23 cellular contexts compared by ENCODE assay signal in genomic region chr4:160352637-160353036, GRCh38.
"Had no signal": no experiment of that assay in that cellular context is flagged by ENCODE, and none has a peak within 500 bp of the region (broad histone marks: within the 10 kb centered on the region; RNA-seq: fewer than 3 reads in every experiment).

No MANE protein-coding gene starts in this region.

- H3K4me1 ChIP-seq: gastrocnemius medialis, psoas muscle, stomach, thyroid gland, vagina had no signal

- H3K9me3 ChIP-seq: gastrocnemius medialis, ovary, psoas muscle, sigmoid colon, thyroid gland had no signal

- ATAC-seq: esophagus mucosa; gastrocnemius medialis; natural killer cell; psoas muscle; right cardiac atrium; stimulated activated effector memory CD8-positive, alpha-beta T cell treated with anti-CD3 and anti-CD28 coated beads, Interleukin-12 subunit alpha, Interleukin-12 subunit beta, amount 100 ng/mL, for 72 hours had no signal

- H3K4me3 ChIP-seq: gastrocnemius medialis, lung, ovary, psoas muscle, sigmoid colon, stomach, thyroid gland, vagina had no signal

- H3K27ac ChIP-seq: epithelial cell of prostate, gastrocnemius medialis, ovary, psoas muscle, sigmoid colon, stomach, thyroid gland, vagina had no signal

- H3K36me3 ChIP-seq: gastrocnemius medialis, ovary, sigmoid colon, stomach, thyroid gland, vagina had no signal

- H3K27me3 ChIP-seq: gastrocnemius medialis, ovary, sigmoid colon, stomach, thyroid gland, vagina had no signal

- DNase-seq: effector CD8-positive, alpha-beta T cell; endodermal cell; foreskin fibroblast; gastrocnemius medialis; head of caudate nucleus; natural killer cell; occipital lobe; ovary; posterior cingulate gyrus; psoas muscle; right cardiac atrium; sigmoid colon; stimulated activated CD4-positive, alpha-beta T cell treated with anti-CD3 and anti-CD28 coated beads, Interleukin-2, amount 100 ng/mL, for 24 hours; stimulated activated CD4-positive, alpha-beta T cell treated with anti-CD3 and anti-CD28 coated beads, Interleukin-4, amount 100 ng/mL, for 24 hours; stimulated activated naive CD4-positive, alpha-beta T cell treated with Interleukin-2 at 50 U/mL for 16 hours; stomach; thyroid gland; trophoblast cell had no signal
